ENCODE assay signal across 1 cellular context in the genomic region with DNA sequence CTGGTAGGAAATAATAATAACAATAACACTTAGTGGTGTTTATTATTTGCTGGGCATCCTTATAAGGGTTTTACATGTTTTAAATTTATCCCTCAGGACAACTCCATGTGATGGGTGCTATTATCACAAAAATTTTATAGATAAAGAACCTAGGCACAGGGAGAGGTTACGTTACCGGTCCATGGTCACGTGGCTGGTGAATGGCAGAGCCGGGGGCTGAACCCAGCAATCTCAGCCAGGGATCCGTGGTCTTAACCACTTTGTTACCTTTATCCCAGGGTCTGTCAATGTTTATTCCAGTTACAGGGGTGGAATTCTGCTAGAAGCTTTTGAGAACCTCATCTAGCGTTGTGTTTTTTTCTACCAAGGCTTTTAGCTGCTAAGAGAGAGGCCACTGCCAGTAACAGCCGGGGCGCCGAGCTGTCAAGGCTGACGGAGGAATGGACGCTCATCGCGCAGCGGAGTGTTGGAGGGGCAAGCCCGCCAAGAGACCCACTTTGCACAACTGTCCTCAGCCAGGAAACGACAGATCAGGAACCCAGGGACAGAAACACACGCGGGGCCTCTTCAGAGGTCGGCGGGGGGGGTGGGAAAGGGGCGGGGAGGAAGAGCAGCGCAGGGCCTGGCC.
A peak's percentile ranks its signal among the peaks of the same experiment; 100 is the strongest.
TF ChIP-seq lines count a peak whose summit lies in the region.

No MANE protein-coding gene starts in this region.

TF ChIP-seq in HepG2, 621 proteins besides CTCF, POLR2A, EP300 and RAD21 (continued from another document and continues in another):
- TF ChIP-seq, protein P1, sequence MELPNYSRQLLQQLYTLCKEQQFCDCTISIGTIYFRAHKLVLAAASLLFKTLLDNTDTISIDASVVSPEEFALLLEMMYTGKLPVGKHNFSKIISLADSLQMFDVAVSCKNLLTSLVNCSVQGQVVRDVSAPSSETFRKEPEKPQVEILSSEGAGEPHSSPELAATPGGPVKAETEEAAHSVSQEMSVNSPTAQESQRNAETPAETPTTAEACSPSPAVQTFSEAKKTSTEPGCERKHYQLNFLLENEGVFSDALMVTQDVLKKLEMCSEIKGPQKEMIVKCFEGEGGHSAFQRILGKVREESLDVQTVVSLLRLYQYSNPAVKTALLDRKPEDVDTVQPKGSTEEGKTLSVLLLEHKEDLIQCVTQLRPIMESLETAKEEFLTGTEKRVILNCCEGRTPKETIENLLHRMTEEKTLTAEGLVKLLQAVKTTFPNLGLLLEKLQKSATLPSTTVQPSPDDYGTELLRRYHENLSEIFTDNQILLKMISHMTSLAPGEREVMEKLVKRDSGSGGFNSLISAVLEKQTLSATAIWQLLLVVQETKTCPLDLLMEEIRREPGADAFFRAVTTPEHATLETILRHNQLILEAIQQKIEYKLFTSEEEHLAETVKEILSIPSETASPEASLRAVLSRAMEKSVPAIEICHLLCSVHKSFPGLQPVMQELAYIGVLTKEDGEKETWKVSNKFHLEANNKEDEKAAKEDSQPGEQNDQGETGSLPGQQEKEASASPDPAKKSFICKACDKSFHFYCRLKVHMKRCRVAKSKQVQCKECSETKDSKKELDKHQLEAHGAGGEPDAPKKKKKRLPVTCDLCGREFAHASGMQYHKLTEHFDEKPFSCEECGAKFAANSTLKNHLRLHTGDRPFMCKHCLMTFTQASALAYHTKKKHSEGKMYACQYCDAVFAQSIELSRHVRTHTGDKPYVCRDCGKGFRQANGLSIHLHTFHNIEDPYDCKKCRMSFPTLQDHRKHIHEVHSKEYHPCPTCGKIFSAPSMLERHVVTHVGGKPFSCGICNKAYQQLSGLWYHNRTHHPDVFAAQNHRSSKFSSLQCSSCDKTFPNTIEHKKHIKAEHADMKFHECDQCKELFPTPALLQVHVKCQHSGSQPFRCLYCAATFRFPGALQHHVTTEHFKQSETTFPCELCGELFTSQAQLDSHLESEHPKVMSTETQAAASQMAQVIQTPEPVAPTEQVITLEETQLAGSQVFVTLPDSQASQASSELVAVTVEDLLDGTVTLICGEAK (IDR thresholded peaks at IDR 0.05): no peak
- TF ChIP-seq, protein P1 (CRISPR knock-in tag; IDR thresholded peaks at IDR 0.05): no peak
- TF ChIP-seq DPF2 (CRISPR knock-in tag; IDR thresholded peaks at IDR 0.05; ENCODE audit: borderline replicate concordance, low read depth) (no peak), ZNF569 (CRISPR knock-in tag; IDR thresholded peaks at IDR 0.05; ENCODE audit: borderline replicate concordance) (no peak), ARNT (IDR thresholded peaks at IDR 0.05) (no peak), ZNF672 (CRISPR knock-in tag; IDR thresholded peaks at IDR 0.05) (no peak), KDM2A (CRISPR knock-in tag; IDR thresholded peaks at IDR 0.05; ENCODE audit: borderline replicate concordance, low read depth) (peak; percentile 5; the same call in 1 of the 2 replicates), JUND (CRISPR knock-in tag; IDR thresholded peaks at IDR 0.05) (no peak), ZNF225 (CRISPR knock-in tag; IDR thresholded peaks at IDR 0.05) (no peak), U2AF1 (optimal IDR thresholded peaks at IDR 0.05; ENCODE audit: low read depth, low read length) (peak; percentile 35), ZNF841 (CRISPR knock-in tag; IDR thresholded peaks at IDR 0.05; ENCODE audit: borderline replicate concordance) (no peak), KDM1A (CRISPR knock-in tag; IDR thresholded peaks at IDR 0.05) (0 out of 2 replicates have a peak, but pooled peaks have one; percentile 24), PAF1 (CRISPR knock-in tag; IDR thresholded peaks at IDR 0.05) (no peak), ZSCAN22 (CRISPR knock-in tag; IDR thresholded peaks at IDR 0.05) (no peak), NFE2L2 (IDR thresholded peaks at IDR 0.05; ENCODE audit: low read length) (no peak), ZNF44 (CRISPR knock-in tag; IDR thresholded peaks at IDR 0.05) (no peak), ZNF777 (CRISPR knock-in tag; IDR thresholded peaks at IDR 0.05) (no peak), KLF16 (CRISPR knock-in tag; IDR thresholded peaks at IDR 0.05) (no peak), ZNF780A (CRISPR knock-in tag; IDR thresholded peaks at IDR 0.05) (no peak), ZNF776 (CRISPR knock-in tag; IDR thresholded peaks at IDR 0.05) (no peak), ZSCAN20 (CRISPR knock-in tag; IDR thresholded peaks at IDR 0.05; ENCODE audit: borderline replicate concordance) (no peak), FOXA1 (IDR thresholded peaks at IDR 0.05) (no peak), FOXA1 (CRISPR knock-in tag; IDR thresholded peaks at IDR 0.05) (no peak), ZNF749 (CRISPR knock-in tag; IDR thresholded peaks at IDR 0.05; ENCODE audit: borderline replicate concordance) (no peak), ZNF83 (CRISPR knock-in tag; IDR thresholded peaks at IDR 0.05; ENCODE audit: borderline replicate concordance) (no peak), FOXM1 (CRISPR knock-in tag; IDR thresholded peaks at IDR 0.05) (no peak), ATAD3A (CRISPR knock-in tag; IDR thresholded peaks at IDR 0.05) (no peak), ZBTB7B (CRISPR knock-in tag; IDR thresholded peaks at IDR 0.05) (no peak), YEATS2 (CRISPR knock-in tag; IDR thresholded peaks at IDR 0.05; ENCODE audit: borderline replicate concordance) (no peak), RORA (CRISPR knock-in tag; IDR thresholded peaks at IDR 0.05) (no peak), ZNF430 (CRISPR knock-in tag; IDR thresholded peaks at IDR 0.05) (peak; percentile 18; the same call in 1 of the 2 replicates), ETV5 (CRISPR knock-in tag; IDR thresholded peaks at IDR 0.05; ENCODE audit: borderline replicate concordance) (no peak), ZNF563 (CRISPR knock-in tag; IDR thresholded peaks at IDR 0.05) (no peak), NPAS2 (CRISPR knock-in tag; IDR thresholded peaks at IDR 0.05; ENCODE audit: borderline replicate concordance) (no peak), AGO1 (IDR thresholded peaks at IDR 0.05; ENCODE audit: low read depth, low read length, poor library complexity, severe bottlenecking) (no peak), HNRNPK (IDR thresholded peaks at IDR 0.05; ENCODE audit: low read depth, low read length, poor library complexity, severe bottlenecking) (no peak), ESRRA (CRISPR knock-in tag; IDR thresholded peaks at IDR 0.05; ENCODE audit: low read depth) (no peak), KLF15 (CRISPR knock-in tag; IDR thresholded peaks at IDR 0.05; ENCODE audit: borderline replicate concordance) (no peak)
- TF ChIP-seq, protein P2, sequence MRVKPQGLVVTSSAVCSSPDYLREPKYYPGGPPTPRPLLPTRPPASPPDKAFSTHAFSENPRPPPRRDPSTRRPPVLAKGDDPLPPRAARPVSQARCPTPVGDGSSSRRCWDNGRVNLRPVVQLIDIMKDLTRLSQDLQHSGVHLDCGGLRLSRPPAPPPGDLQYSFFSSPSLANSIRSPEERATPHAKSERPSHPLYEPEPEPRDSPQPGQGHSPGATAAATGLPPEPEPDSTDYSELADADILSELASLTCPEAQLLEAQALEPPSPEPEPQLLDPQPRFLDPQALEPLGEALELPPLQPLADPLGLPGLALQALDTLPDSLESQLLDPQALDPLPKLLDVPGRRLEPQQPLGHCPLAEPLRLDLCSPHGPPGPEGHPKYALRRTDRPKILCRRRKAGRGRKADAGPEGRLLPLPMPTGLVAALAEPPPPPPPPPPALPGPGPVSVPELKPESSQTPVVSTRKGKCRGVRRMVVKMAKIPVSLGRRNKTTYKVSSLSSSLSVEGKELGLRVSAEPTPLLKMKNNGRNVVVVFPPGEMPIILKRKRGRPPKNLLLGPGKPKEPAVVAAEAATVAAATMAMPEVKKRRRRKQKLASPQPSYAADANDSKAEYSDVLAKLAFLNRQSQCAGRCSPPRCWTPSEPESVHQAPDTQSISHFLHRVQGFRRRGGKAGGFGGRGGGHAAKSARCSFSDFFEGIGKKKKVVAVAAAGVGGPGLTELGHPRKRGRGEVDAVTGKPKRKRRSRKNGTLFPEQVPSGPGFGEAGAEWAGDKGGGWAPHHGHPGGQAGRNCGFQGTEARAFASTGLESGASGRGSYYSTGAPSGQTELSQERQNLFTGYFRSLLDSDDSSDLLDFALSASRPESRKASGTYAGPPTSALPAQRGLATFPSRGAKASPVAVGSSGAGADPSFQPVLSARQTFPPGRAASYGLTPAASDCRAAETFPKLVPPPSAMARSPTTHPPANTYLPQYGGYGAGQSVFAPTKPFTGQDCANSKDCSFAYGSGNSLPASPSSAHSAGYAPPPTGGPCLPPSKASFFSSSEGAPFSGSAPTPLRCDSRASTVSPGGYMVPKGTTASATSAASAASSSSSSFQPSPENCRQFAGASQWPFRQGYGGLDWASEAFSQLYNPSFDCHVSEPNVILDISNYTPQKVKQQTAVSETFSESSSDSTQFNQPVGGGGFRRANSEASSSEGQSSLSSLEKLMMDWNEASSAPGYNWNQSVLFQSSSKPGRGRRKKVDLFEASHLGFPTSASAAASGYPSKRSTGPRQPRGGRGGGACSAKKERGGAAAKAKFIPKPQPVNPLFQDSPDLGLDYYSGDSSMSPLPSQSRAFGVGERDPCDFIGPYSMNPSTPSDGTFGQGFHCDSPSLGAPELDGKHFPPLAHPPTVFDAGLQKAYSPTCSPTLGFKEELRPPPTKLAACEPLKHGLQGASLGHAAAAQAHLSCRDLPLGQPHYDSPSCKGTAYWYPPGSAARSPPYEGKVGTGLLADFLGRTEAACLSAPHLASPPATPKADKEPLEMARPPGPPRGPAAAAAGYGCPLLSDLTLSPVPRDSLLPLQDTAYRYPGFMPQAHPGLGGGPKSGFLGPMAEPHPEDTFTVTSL (CRISPR knock-in tag; IDR thresholded peaks at IDR 0.05; ENCODE audit: borderline replicate concordance): no peak
- TF ChIP-seq, protein P3, sequence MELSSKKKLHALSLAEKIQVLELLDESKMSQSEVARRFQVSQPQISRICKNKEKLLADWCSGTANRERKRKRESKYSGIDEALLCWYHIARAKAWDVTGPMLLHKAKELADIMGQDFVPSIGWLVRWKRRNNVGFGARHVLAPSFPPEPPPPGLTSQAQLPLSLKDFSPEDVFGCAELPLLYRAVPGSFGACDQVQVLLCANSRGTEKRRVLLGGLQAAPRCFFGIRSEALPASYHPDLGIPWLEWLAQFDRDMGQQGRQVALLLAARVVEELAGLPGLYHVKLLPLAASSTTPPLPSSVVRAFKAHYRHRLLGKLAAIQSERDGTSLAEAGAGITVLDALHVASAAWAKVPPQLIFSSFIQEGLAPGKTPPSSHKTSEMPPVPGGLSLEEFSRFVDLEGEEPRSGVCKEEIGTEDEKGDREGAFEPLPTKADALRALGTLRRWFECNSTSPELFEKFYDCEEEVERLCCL (CRISPR knock-in tag; IDR thresholded peaks at IDR 0.05; ENCODE audit: borderline replicate concordance): no peak
- TF ChIP-seq, protein P4, sequence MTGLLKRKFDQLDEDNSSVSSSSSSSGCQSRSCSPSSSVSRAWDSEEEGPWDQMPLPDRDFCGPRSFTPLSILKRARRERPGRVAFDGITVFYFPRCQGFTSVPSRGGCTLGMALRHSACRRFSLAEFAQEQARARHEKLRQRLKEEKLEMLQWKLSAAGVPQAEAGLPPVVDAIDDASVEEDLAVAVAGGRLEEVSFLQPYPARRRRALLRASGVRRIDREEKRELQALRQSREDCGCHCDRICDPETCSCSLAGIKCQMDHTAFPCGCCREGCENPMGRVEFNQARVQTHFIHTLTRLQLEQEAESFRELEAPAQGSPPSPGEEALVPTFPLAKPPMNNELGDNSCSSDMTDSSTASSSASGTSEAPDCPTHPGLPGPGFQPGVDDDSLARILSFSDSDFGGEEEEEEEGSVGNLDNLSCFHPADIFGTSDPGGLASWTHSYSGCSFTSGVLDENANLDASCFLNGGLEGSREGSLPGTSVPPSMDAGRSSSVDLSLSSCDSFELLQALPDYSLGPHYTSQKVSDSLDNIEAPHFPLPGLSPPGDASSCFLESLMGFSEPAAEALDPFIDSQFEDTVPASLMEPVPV (CRISPR knock-in tag; IDR thresholded peaks at IDR 0.05): no peak
- TF ChIP-seq, protein P5, sequence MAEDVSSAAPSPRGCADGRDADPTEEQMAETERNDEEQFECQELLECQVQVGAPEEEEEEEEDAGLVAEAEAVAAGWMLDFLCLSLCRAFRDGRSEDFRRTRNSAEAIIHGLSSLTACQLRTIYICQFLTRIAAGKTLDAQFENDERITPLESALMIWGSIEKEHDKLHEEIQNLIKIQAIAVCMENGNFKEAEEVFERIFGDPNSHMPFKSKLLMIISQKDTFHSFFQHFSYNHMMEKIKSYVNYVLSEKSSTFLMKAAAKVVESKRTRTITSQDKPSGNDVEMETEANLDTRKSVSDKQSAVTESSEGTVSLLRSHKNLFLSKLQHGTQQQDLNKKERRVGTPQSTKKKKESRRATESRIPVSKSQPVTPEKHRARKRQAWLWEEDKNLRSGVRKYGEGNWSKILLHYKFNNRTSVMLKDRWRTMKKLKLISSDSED (CRISPR knock-in tag; IDR thresholded peaks at IDR 0.05): no peak
- TF ChIP-seq, protein P6, sequence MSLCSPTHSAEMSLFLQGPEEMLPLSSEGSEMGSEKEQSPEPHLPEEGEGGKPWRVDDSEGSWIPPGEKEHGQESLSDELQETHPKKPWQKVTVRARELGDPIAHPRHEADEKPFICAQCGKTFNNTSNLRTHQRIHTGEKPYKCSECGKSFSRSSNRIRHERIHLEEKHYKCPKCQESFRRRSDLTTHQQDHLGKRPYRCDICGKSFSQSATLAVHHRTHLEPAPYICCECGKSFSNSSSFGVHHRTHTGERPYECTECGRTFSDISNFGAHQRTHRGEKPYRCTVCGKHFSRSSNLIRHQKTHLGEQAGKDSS (CRISPR knock-in tag; IDR thresholded peaks at IDR 0.05; ENCODE audit: borderline replicate concordance, low read depth): no peak
